In the genomic region with DNA sequence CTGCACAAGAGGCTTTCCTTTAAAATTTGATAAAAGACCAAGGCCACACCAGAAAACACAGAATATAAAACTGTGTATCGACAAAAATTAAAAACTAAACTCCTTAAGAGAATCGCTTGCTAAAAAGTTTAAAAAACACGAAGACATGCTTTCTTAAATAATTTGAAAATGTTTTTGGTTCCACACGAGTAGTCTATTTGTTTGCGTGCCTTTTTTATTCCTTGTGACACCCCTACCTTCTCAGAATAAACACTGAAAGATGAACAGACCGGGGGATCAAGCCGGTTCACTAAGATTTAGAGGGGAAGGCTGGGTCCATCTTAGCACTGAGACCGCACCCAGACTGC, we compare ENCODE assay signal across 1 cellular context.
TF ChIP-seq lines count a peak whose summit lies in the region.

No MANE protein-coding gene starts in this region.

TF ChIP-seq in H1, 55 proteins besides CTCF, POLR2A, EP300 and RAD21:
- TF ChIP-seq SRF (IDR thresholded peaks at IDR 0.05; ENCODE audit: low read depth, low read length) (no peak), TEAD4 (IDR thresholded peaks at IDR 0.05; ENCODE audit: low read depth, low read length) (no peak), CREB1 (IDR thresholded peaks at IDR 0.05) (no peak), CHD1 (IDR thresholded peaks at IDR 0.05; ENCODE audit: low read depth, low read length) (no peak), SP4 (IDR thresholded peaks at IDR 0.05; ENCODE audit: low read length) (no peak), FOSL1 (IDR thresholded peaks at IDR 0.05; ENCODE audit: insufficient read depth, low read depth, low read length) (no peak), CBX8 (IDR thresholded peaks at IDR 0.05; ENCODE audit: borderline replicate concordance, low read depth, low read length) (no peak)
- TF ChIP-seq, protein P1, sequence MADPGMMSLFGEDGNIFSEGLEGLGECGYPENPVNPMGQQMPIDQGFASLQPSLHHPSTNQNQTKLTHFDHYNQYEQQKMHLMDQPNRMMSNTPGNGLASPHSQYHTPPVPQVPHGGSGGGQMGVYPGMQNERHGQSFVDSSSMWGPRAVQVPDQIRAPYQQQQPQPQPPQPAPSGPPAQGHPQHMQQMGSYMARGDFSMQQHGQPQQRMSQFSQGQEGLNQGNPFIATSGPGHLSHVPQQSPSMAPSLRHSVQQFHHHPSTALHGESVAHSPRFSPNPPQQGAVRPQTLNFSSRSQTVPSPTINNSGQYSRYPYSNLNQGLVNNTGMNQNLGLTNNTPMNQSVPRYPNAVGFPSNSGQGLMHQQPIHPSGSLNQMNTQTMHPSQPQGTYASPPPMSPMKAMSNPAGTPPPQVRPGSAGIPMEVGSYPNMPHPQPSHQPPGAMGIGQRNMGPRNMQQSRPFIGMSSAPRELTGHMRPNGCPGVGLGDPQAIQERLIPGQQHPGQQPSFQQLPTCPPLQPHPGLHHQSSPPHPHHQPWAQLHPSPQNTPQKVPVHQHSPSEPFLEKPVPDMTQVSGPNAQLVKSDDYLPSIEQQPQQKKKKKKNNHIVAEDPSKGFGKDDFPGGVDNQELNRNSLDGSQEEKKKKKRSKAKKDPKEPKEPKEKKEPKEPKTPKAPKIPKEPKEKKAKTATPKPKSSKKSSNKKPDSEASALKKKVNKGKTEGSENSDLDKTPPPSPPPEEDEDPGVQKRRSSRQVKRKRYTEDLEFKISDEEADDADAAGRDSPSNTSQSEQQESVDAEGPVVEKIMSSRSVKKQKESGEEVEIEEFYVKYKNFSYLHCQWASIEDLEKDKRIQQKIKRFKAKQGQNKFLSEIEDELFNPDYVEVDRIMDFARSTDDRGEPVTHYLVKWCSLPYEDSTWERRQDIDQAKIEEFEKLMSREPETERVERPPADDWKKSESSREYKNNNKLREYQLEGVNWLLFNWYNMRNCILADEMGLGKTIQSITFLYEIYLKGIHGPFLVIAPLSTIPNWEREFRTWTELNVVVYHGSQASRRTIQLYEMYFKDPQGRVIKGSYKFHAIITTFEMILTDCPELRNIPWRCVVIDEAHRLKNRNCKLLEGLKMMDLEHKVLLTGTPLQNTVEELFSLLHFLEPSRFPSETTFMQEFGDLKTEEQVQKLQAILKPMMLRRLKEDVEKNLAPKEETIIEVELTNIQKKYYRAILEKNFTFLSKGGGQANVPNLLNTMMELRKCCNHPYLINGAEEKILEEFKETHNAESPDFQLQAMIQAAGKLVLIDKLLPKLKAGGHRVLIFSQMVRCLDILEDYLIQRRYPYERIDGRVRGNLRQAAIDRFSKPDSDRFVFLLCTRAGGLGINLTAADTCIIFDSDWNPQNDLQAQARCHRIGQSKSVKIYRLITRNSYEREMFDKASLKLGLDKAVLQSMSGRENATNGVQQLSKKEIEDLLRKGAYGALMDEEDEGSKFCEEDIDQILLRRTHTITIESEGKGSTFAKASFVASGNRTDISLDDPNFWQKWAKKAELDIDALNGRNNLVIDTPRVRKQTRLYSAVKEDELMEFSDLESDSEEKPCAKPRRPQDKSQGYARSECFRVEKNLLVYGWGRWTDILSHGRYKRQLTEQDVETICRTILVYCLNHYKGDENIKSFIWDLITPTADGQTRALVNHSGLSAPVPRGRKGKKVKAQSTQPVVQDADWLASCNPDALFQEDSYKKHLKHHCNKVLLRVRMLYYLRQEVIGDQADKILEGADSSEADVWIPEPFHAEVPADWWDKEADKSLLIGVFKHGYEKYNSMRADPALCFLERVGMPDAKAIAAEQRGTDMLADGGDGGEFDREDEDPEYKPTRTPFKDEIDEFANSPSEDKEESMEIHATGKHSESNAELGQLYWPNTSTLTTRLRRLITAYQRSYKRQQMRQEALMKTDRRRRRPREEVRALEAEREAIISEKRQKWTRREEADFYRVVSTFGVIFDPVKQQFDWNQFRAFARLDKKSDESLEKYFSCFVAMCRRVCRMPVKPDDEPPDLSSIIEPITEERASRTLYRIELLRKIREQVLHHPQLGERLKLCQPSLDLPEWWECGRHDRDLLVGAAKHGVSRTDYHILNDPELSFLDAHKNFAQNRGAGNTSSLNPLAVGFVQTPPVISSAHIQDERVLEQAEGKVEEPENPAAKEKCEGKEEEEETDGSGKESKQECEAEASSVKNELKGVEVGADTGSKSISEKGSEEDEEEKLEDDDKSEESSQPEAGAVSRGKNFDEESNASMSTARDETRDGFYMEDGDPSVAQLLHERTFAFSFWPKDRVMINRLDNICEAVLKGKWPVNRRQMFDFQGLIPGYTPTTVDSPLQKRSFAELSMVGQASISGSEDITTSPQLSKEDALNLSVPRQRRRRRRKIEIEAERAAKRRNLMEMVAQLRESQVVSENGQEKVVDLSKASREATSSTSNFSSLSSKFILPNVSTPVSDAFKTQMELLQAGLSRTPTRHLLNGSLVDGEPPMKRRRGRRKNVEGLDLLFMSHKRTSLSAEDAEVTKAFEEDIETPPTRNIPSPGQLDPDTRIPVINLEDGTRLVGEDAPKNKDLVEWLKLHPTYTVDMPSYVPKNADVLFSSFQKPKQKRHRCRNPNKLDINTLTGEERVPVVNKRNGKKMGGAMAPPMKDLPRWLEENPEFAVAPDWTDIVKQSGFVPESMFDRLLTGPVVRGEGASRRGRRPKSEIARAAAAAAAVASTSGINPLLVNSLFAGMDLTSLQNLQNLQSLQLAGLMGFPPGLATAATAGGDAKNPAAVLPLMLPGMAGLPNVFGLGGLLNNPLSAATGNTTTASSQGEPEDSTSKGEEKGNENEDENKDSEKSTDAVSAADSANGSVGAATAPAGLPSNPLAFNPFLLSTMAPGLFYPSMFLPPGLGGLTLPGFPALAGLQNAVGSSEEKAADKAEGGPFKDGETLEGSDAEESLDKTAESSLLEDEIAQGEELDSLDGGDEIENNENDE (IDR thresholded peaks at IDR 0.05; ENCODE audit: insufficient replicate concordance, low read length): no peak
